In the genomic region with DNA sequence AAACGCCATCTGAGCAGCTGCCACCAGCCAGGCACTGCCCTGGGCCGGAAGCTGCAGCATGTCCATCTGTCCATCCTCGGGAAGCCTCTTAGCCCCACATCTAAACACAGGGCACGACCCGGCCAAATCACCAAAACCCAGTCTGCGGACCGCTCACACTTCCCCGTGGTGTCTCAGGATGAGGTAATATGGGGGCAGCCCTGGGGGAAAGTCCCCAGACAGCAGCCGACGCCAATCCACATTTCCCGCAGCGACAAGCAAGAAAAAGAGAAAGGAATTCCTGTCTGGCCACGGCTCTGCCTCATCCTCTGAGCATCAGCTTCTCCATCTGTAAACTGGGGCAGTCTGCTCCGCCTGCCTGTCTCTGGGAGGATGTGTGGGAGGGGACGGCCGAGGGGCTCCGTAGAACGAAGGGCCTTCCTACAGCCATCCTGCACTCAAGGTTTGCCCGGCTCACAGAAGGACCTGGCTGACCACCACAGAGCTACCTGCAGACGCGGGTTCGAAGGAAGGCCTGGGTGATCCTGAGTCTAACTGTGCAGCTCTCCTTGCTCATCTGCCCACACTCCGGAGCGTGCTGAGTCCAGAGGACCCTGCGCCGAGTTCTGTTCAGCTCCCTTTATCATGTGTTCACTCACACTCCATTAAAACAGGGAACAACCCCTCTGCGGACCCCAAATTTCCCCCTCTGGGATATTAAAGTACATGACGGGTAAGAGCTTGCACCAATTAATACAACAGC, we compare ENCODE assay signal across 11 cellular contexts.
DNase-seq lines count a peak whose midpoint lies in the region; ATAC-seq and TF ChIP-seq lines count a peak whose summit lies in the region.
"Had no signal": no experiment of that assay in that cellular context is flagged by ENCODE, and none has a peak within 500 bp of the region (broad histone marks: within the 10 kb centered on the region; RNA-seq: fewer than 3 reads in every experiment).

No MANE protein-coding gene starts in this region.

- no peak for TF ChIP-seq POLR2A in uterus (IDR thresholded peaks at IDR 0.05)

- TF ChIP-seq CTCF in WI38 (IDR thresholded peaks at IDR 0.05; ENCODE audit: low read depth, low read length) (no peak), uterus (IDR thresholded peaks at IDR 0.05) (no peak)

- no peak overlapping the region for H3K9ac ChIP-seq in skeletal muscle satellite cell (ENCODE audit: low read depth, low read length)

- H3K4me3 ChIP-seq in WI38 (ENCODE audit: low read depth, low read length) (peak overlapping the region; percentile 21; the same call in 1 of the 2 replicates), skeletal muscle satellite cell (ENCODE audit: low read length) (peak overlapping the region; percentile 52), uterus (no peak overlapping the region)

- peak; percentile 42 for ATAC-seq in GM18867 (IDR thresholded peaks at IDR 0.05; ENCODE audit: unreplicated experiment)
- ATAC-seq: activated naive CD4-positive, alpha-beta T cell treated with anti-CD3 and anti-CD28 coated beads, Interleukin-2, amount 50 U/mL, for 72 hours had no signal

- H3K4me1 ChIP-seq in skeletal muscle satellite cell (ENCODE audit: control insufficient read depth, insufficient read depth, low read length) (peaks cover 37% of the 10 kb centered on the region), uterus (no peaks in the 10 kb centered on the region)

- DNase-seq in iPS DF 4.7 (ENCODE audit: extremely low read depth, low spot score) (peak; percentile 72), uterus (no peak), SKM-1 treated with dmso at 0.1 percent for 144 hours (lab: John Stamatoyannopoulos, UW; ENCODE audit: unreplicated experiment) (no peak), NCI-H2107 (lab: John Stamatoyannopoulos, UW) (no peak)
- DNase-seq in activated CD4-positive, alpha-beta T cell treated with anti-CD3 and anti-CD28 coated beads, Interleukin-2, amount 50 U/mL, for 4 hours, result no peak
- DNase-seq: erythroblast, NCI-H446 treated with DMSO at 0.1 percent for 48 hours had no signal

- H3K9me3 ChIP-seq in skeletal muscle satellite cell (replicated peaks; ENCODE audit: low read length) (no peaks in the 10 kb centered on the region), uterus (no peaks in the 10 kb centered on the region)

- intact Hi-C loops in uterus (cut with DNase I; ENCODE audit: low total_unique reads), result no loop called here

- H3K27me3 ChIP-seq in skeletal muscle satellite cell (ENCODE audit: control insufficient read depth, insufficient read depth, low read length) (peaks cover 5% of the 10 kb centered on the region), uterus (no peaks in the 10 kb centered on the region)

- no peak overlapping the region for H3K27ac ChIP-seq in uterus

- H3K4me2 ChIP-seq in skeletal muscle satellite cell (ENCODE audit: low read length), result peak overlapping the region; percentile 59

- H3K36me3 ChIP-seq in skeletal muscle satellite cell (ENCODE audit: insufficient read depth, low read length) (no peaks in the 10 kb centered on the region), uterus (no peaks in the 10 kb centered on the region)

Comparison
In these comparisons a context has a peak if more than half of its experiments do, and no peak if none do; other contexts are left out.
1. H3K4me3 ChIP-seq: peak in WI38 (single experiment) and skeletal muscle satellite cell (single experiment); none in uterus (0 of 2).